Comparison of ENCODE assay signal across 8 cellular contexts in the genomic region with DNA sequence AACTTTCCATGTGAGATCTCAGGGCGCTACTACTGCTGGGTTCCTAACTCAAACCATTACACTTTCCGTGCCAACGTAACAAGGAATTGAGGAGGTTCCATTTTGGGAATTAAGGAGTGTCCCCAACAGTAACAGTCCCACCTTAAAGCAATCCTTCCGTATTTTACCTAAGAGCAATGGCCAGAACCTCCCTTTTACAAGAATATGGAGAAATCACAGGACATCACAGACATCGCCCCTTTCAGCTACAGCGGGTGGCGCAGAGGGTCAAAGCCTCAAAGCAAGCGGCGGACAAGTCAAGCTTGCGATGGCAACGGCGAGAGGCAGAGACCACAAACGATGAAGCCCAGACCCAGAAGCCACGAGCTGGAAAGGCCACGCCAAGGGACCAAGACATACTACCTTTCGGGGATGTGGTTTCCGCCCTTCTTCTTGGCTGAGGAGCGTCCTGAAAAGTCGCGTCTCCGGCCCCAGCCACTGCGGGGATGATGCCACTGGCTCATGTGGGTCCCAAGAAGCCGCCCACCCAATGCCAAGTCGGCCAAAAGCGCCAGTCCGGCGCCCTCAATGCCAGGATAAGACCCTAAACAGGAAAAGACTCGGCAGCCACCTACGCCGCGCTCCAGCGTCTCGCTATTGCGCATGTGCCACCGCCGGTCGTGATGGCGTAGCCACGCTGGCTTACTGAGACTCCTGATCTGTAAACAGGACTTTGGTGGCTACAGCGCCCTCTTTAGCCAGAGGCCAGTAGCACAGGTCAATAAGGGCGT. TPM values are rescaled to one million over a fixed set of nuclear protein-coding genes. Genes with fewer than 3 reads are reported as not detected.
DNase-seq lines count a peak whose midpoint lies in the region; ATAC-seq and TF ChIP-seq lines count a peak whose summit lies in the region.

A gene (minus strand): TSS at position 632 of the 770 bp plus-strand sequence. CDS start 129 bp downstream, at position 503.

- intact Hi-C loops in stomach (cut with DNase I; ENCODE audit: low total_unique reads), result no loop called here

- H3K27ac Mint-ChIP-seq in nephron progenitor cell, result peak within 1 kb of the TSS; percentile 88

- H3K36me3 ChIP-seq in RWPE2 (ENCODE audit: low read depth) (peaks cover 37% of the 10 kb centered on the region), stomach (peaks cover 13 to 33% (median 30%) of the 10 kb centered on the region in 4 donors)

- WGBS in stomach, 5 donors, result 0 to 1% (median 0%) methylated on average over 36 to 41 of the region's 41 CpGs

- H3K9me3 Mint-ChIP-seq in nephron progenitor cell, result no peaks in the 10 kb centered on the region

- H3K9me3 ChIP-seq in RWPE2 (ENCODE audit: severe bottlenecking) (no peaks in the 10 kb centered on the region), stomach (no peaks in the 10 kb centered on the region)

- no peak for TF ChIP-seq EP300 in stomach (IDR thresholded peaks at IDR 0.05)

- H3K4me1 ChIP-seq in RWPE2 (ENCODE audit: insufficient read depth, poor library complexity, severe bottlenecking) (peaks cover 40% of the 10 kb centered on the region), stomach (peaks cover 10 to 35% (median 20%) of the 10 kb centered on the region in 4 donors)

- peak; percentile 75 for TF ChIP-seq CTCF in LNCaP clone FGC (IDR thresholded peaks at IDR 0.05; ENCODE audit: control insufficient read depth, extremely low read depth, insufficient read depth)
- peak; percentile 95 for TF ChIP-seq CTCF in RWPE2 (IDR thresholded peaks at IDR 0.05; ENCODE audit: poor library complexity, severe bottlenecking)
- peak; percentile 96 for TF ChIP-seq CTCF in fibroblast of the aortic adventitia (IDR thresholded peaks at IDR 0.05; ENCODE audit: insufficient read depth, low read length)
- peak; percentile 90 for TF ChIP-seq CTCF in nephron progenitor cell (IDR thresholded peaks at IDR 0.05)
- TF ChIP-seq CTCF in stomach (IDR thresholded peaks at IDR 0.05), result peak in 5 of 7 experiments; percentile 79 to 95 (median 82)

- peaks cover 10% of the 10 kb centered on the region for H3K4me1 Mint-ChIP-seq in nephron progenitor cell

- peak in 2 of 4 donors; percentile 61 to 74 for TF ChIP-seq POLR2A in stomach (IDR thresholded peaks at IDR 0.05)

- peak; percentile 69 for ATAC-seq in RWPE2 (ENCODE audit: low read depth)

- DNase-seq in ELF-1 (ENCODE audit: low read depth, low spot score) (peak; percentile 98), GOT3 (lab: John Stamatoyannopoulos, UW) (peak; percentile 83), LNCaP clone FGC (ENCODE audit: low read depth) (peak; percentile 66), RWPE2 (ENCODE audit: low spot score) (peak; percentile 89), fibroblast of the aortic adventitia (ENCODE audit: low read depth) (peak; percentile 95), nephron progenitor cell (peak; percentile 97), stomach (peak; percentile 98)
- DNase-seq in activated T-helper 9 cell treated with anti-CD3 and anti-CD28 coated beads, Interleukin-2, amount 50 U/mL, for 16 hours (ENCODE audit: low read depth), result peak; percentile 94

- peak within 1 kb of the TSS; percentile 99 for H3K4me3 Mint-ChIP-seq in nephron progenitor cell

- H3K4me3 ChIP-seq in LNCaP clone FGC (ENCODE audit: low read depth, low read length), result peak within 1 kb of the TSS; percentile 86
- H3K4me3 ChIP-seq in RWPE2 (ENCODE audit: severe bottlenecking), result peak within 1 kb of the TSS; percentile 88
- H3K4me3 ChIP-seq in fibroblast of the aortic adventitia (ENCODE audit: low read depth, low read length), result peak within 1 kb of the TSS; percentile 97
- peak within 1 kb of the TSS; percentile 79 to 91 (median 86) for H3K4me3 ChIP-seq in stomach

- H3K27me3 ChIP-seq in RWPE2 (ENCODE audit: insufficient read depth, poor library complexity, severe bottlenecking), result no peaks in the 10 kb centered on the region
- no peaks in the 10 kb centered on the region for H3K27me3 ChIP-seq in stomach

- H3K27ac ChIP-seq in RWPE2 (ENCODE audit: poor library complexity, severe bottlenecking) (peak within 1 kb of the TSS; percentile 97), stomach (peak within 1 kb of the TSS; percentile 68 to 94 (median 93))

- peaks cover 26% of the 10 kb centered on the region for H3K36me3 Mint-ChIP-seq in nephron progenitor cell (ENCODE audit: low read depth)

- H3K27me3 Mint-ChIP-seq in nephron progenitor cell (ENCODE audit: low read depth, poor library complexity), result no peaks in the 10 kb centered on the region

RNA-seq across cellular contexts. Expression of the gene that starts here (rescaled TPM):
- total RNA-seq in fibroblast of the aortic adventitia (ENCODE audit: low replicate concordance), result 28.0 and 49.0 TPM in 2 replicates
- 10 to 100 TPM in 3 of 5 donors, 1 to 10 TPM in 2; 9.0 to 45.2 (median 14.3) TPM for total RNA-seq in stomach
- polyA plus RNA-seq in stomach, result 10 to 100 TPM; 16.7 to 25.4 (median 17.1) TPM

Comparison
In these comparisons a context has a peak if more than half of its experiments do, and no peak if none do; other contexts are left out.
1. Peak in every context shown above with its lines: DNase-seq, ATAC-seq, H3K4me3 ChIP-seq and H3K27ac ChIP-seq.